In the genomic region with DNA sequence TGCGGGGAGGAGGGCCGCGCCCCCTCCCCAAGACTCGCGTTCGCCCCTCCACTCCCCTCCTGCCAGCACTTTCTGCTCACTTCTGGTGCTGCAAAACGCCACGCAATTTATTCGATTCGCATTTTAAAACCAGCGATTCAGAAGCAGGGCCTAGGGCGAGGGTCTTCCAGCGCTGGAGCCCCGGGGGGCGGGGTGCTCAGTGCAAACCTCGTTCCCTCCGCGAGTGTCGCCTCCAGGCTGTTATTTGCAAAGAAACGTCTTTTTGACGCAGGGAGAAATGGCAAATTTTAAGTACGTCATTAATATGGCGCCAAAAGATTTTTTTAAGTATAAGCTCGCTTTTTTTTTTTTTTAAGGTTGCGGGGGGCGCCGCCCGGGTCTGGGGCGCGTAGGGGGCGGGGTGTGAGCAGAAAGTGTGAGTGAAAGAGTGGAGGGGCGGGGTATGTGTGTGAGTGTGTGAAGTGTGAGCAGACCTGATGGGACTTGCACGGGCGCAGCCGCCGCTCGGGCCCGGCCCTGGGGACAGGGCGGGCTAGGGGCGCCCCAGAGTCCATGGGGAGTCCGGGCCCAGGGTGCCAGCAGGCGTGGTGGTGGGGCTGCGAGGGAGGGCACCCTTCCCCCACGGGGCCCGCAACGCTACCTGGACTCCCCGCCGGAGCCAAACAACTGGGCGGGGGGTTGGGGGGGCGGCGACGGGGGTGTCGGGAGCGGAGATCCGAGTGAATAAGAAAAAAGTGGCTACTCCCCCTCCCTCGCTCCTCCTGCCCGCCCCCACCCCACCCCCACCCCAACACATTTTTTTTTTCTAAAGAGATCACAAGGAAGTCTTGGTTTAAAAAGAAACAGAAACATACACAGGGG, we compare ENCODE assay signal across 8 cellular contexts. TPM values are rescaled to one million over a fixed set of nuclear protein-coding genes. Genes with fewer than 3 reads are reported as not detected.
A peak's percentile ranks its signal among the peaks of the same experiment; 100 is the strongest.
DNase-seq lines count a peak whose midpoint lies in the region; ATAC-seq and TF ChIP-seq lines count a peak whose summit lies in the region.

A gene (plus strand): TSS at position 845 of the 861 bp plus-strand sequence. CDS start 10,188 bp downstream, outside the sequence.

- no peaks in the 10 kb centered on the region for H3K36me3 ChIP-seq in heart left ventricle

- peak; percentile 73 to 88 (median 83) for DNase-seq in CD4-positive, alpha-beta T cell
- DNase-seq in Jurkat, Clone E6-1 (ENCODE audit: low read depth, low spot score) = peak; percentile 86
- DNase-seq in heart left ventricle = peak; percentile 72 to 87 (median 77)
- DNase-seq in posterior vena cava (ENCODE audit: low spot score) = peak; percentile 89
- no peak for DNase-seq in type B pancreatic cell (ENCODE audit: extremely low spot score, unreplicated experiment)

- POLR2A ChIA-PET in CD4-positive, alpha-beta T cell (lab: Charles Lee) = interaction anchor here (0.6 to 10.9 kb wide), 27 partner anchors 15 to 1561 kb away, joined by 3 to 164 read pairs (median 5); a partner anchor contains a TSS

- peaks cover 45% of the 10 kb centered on the region for H3K36me3 Mint-ChIP-seq in CD4-positive, alpha-beta T cell (ENCODE audit: low read depth)
- no peaks in the 10 kb centered on the region for H3K36me3 Mint-ChIP-seq in type B pancreatic cell

- H3K27me3 Mint-ChIP-seq in CD4-positive, alpha-beta T cell = no peaks in the 10 kb centered on the region
- peaks cover 45% of the 10 kb centered on the region for H3K27me3 Mint-ChIP-seq in type B pancreatic cell

- intact Hi-C loops in CD4-positive, alpha-beta T cell (cut with DNase I, micrococcal nuclease) = loop anchor here (1.0 to 10.0 kb wide), 9 partner anchors 58 to 380 kb away; a partner anchor contains a TSS
- intact Hi-C loops in T-helper 1 cell treated with Interleukin-12 subunit alpha and Interleukin-12 subunit beta and Interleukin-4 antibody, amounts not matched to agents 30 ng/mL and 1 ng/mL, for 36 hours (cut with micrococcal nuclease) = loop anchor here (1.0 to 10.0 kb wide), 11 partner anchors 22 to 558 kb away; a partner anchor contains a TSS
- intact Hi-C loops in heart left ventricle (cut with DNase I) = loop anchor here (1.0 to 5.0 kb wide), 10 partner anchors 18 to 348 kb away; a partner anchor contains a TSS
- intact Hi-C loops in posterior vena cava (cut with DNase I) = loop anchor here (5.0 to 10.0 kb wide), 4 partner anchors 50 to 113 kb away; a partner anchor contains a TSS

- TF ChIP-seq POLR2A in heart left ventricle (IDR thresholded peaks at IDR 0.05) = peak in 1 of 2 donors; percentile 25

- H3K9me3 ChIP-seq in CD4-positive, alpha-beta T cell (ENCODE audit: control insufficient read depth, low read length) = no peaks in the 10 kb centered on the region
- H3K9me3 ChIP-seq in heart left ventricle = no peaks in the 10 kb centered on the region

- peak within 1 kb of the TSS; percentile 100 for H3K27ac Mint-ChIP-seq in CD4-positive, alpha-beta T cell
- peak within 1 kb of the TSS; percentile 93 for H3K27ac Mint-ChIP-seq in type B pancreatic cell

- 0% methylated on average over 51 to 57 of the region's 57 CpGs for WGBS in adipose tissue, 3 donors
- 0 to 1% (median 0%) methylated on average over 45 to 57 of the region's 57 CpGs for WGBS in heart left ventricle, 4 donors

- H3K27me3 ChIP-seq in CD4-positive, alpha-beta T cell (ENCODE audit: control insufficient read depth, insufficient read depth, low read length) = no peaks in the 10 kb centered on the region
- H3K27me3 ChIP-seq in heart left ventricle = no peaks in the 10 kb centered on the region

- peaks cover 36% of the 10 kb centered on the region for H3K4me1 Mint-ChIP-seq in CD4-positive, alpha-beta T cell (ENCODE audit: low read depth)
- peaks cover 8% of the 10 kb centered on the region for H3K4me1 Mint-ChIP-seq in type B pancreatic cell (ENCODE audit: unreplicated experiment)

- ATAC-seq in CD4-positive, alpha-beta T cell (ENCODE audit: poor library complexity) = peak; percentile 58
- ATAC-seq in GM19438 (IDR thresholded peaks at IDR 0.05; ENCODE audit: low read depth, unreplicated experiment) (peak; percentile 21), heart left ventricle (peak; percentile 47 to 54 (median 52))

- peak within 1 kb of the TSS; percentile 99 for H3K4me3 Mint-ChIP-seq in CD4-positive, alpha-beta T cell
- peak within 1 kb of the TSS; percentile 98 for H3K4me3 Mint-ChIP-seq in type B pancreatic cell

- CTCF ChIA-PET in CD4-positive, alpha-beta T cell (lab: Charles Lee) = interaction anchor here (1.0 to 2.5 kb wide), 5 partner anchors 30 to 213 kb away, joined by 3 to 15 read pairs (median 3); a partner anchor contains a TSS

- no peak for TF ChIP-seq CTCF in CD4-positive, alpha-beta T cell (IDR thresholded peaks at IDR 0.05)
- TF ChIP-seq CTCF in heart left ventricle (IDR thresholded peaks at IDR 0.05) = peak in 4 of 12 donors; percentile 4 to 21 (median 13)
- TF ChIP-seq CTCF in type B pancreatic cell (conservative IDR thresholded peaks at IDR 0.05) = no peak

- peaks cover 1 to 37% (median 25%) of the 10 kb centered on the region in 12 donors for H3K4me1 ChIP-seq in heart left ventricle

- H3K9me3 Mint-ChIP-seq in CD4-positive, alpha-beta T cell = no peaks in the 10 kb centered on the region
- no peaks in the 10 kb centered on the region for H3K9me3 Mint-ChIP-seq in type B pancreatic cell

- H3K27ac ChIP-seq in CD4-positive, alpha-beta T cell (ENCODE audit: low read depth, low read length) = peak within 1 kb of the TSS; percentile 99
- H3K27ac ChIP-seq in adipose tissue (ENCODE audit: low read depth, low read length) (peak within 1 kb of the TSS; percentile 92), heart left ventricle (peak within 1 kb of the TSS; percentile 94 to 100 (median 98))

- peak within 1 kb of the TSS; percentile 63 for H3K4me3 ChIP-seq in Jurkat, Clone E6-1 (ENCODE audit: low read length)
- peak within 1 kb of the TSS; percentile 62 to 98 (median 82) for H3K4me3 ChIP-seq in heart left ventricle

RNA-seq across cellular contexts. Expression of the gene that starts here (rescaled TPM):
- 100 to 1,000 TPM; 120 to 124 TPM for total RNA-seq in CD4-positive, alpha-beta T cell
- polyA plus RNA-seq in Jurkat, Clone E6-1 (2012; ENCODE audit: insufficient read depth, insufficient read length) = 21.2 TPM
- total RNA-seq in T-helper 1 cell treated with Interleukin-12 subunit alpha and Interleukin-12 subunit beta and Interleukin-4 antibody, amounts not matched to agents 30 ng/mL and 1 ng/mL, for 36 hours = 104 and 112 TPM in 2 replicates
- polyA plus RNA-seq in adipose tissue (10 to 100 TPM; 12.5 to 17.9 (median 13.2) TPM), heart left ventricle (10 to 100 TPM in 1 of 2 donors, 1 to 10 TPM in 1; 8.3 to 17.1 TPM)
- total RNA-seq in heart left ventricle (10 to 100 TPM; 22.8 to 54.8 (median 33.9) TPM), posterior vena cava (10 to 100 TPM; 38.4 to 41.1 TPM), type B pancreatic cell (ENCODE audit: low replicate concordance) (10.8 and 29.8 TPM in 2 replicates)
